8 cellular contexts compared by ENCODE assay signal in genomic region chr19:3821857-3822364, GRCh38.
A peak's percentile ranks its signal among the peaks of the same experiment; 100 is the strongest.
DNase-seq lines count a peak whose midpoint lies in the region; ATAC-seq and TF ChIP-seq lines count a peak whose summit lies in the region.

No MANE protein-coding gene starts in this region.

- ATAC-seq in GM18861 (IDR thresholded peaks at IDR 0.05; ENCODE audit: unreplicated experiment): no peak

- peaks cover 6% of the 10 kb centered on the region for H3K27me3 Mint-ChIP-seq in nephron (ENCODE audit: low read depth)

- no peaks in the 10 kb centered on the region for H3K9me3 Mint-ChIP-seq in nephron

- H3K36me3 Mint-ChIP-seq in nephron (ENCODE audit: low read depth): no peaks in the 10 kb centered on the region

- no peak overlapping the region for H3K4me3 Mint-ChIP-seq in nephron

- H3K4me3 ChIP-seq in epithelial cell of esophagus (ENCODE audit: low read length): no peak overlapping the region

- H3K4me1 Mint-ChIP-seq in nephron: no peaks in the 10 kb centered on the region

- peak; percentile 52 for TF ChIP-seq CTCF in epithelial cell of esophagus (IDR thresholded peaks at IDR 0.05; ENCODE audit: insufficient read depth, low read depth, low read length, missing control alignments)
- peak; percentile 85 to 95 (median 92) for TF ChIP-seq CTCF in nephron (IDR thresholded peaks at IDR 0.05; ENCODE audit: unreplicated experiment in 3 of 3)

- no peak overlapping the region for H3K27ac Mint-ChIP-seq in nephron

- DNase-seq in NCI-H524 (lab: John Stamatoyannopoulos, UW): peak; percentile 19 to 62
- DNase-seq in NCI-H524 treated with DMSO at 0.1 percent for 48 hours (lab: John Stamatoyannopoulos, UW): no peak
- DNase-seq in NCI-H774 (lab: John Stamatoyannopoulos, UW): peak; percentile 27
- peak; percentile 100 for DNase-seq in activated CD8-positive, alpha-beta memory T cell treated with anti-CD3 and anti-CD28 coated beads, Interleukin-2, amount 50 U/mL, for 48 hours
- no peak for DNase-seq in epithelial cell of esophagus (ENCODE audit: low read depth)
- peak; percentile 9 for DNase-seq in superior temporal gyrus (ENCODE audit: extremely low spot score)

Comparison
In these comparisons a context has a peak if more than half of its experiments do, and no peak if none do; other contexts are left out.
1. DNase-seq: peak in NCI-H524 (2 of 2), NCI-H774 (single experiment), activated CD8-positive, alpha-beta memory T cell treated with anti-CD3 and anti-CD28 coated beads, Interleukin-2, amount 50 U/mL, for 48 hours (single experiment) and superior temporal gyrus (single experiment); none in NCI-H524 treated with DMSO at 0.1 percent for 48 hours (single experiment) and epithelial cell of esophagus (single experiment).